Comparison of ENCODE assay signal across 18 cellular contexts in the genomic region with DNA sequence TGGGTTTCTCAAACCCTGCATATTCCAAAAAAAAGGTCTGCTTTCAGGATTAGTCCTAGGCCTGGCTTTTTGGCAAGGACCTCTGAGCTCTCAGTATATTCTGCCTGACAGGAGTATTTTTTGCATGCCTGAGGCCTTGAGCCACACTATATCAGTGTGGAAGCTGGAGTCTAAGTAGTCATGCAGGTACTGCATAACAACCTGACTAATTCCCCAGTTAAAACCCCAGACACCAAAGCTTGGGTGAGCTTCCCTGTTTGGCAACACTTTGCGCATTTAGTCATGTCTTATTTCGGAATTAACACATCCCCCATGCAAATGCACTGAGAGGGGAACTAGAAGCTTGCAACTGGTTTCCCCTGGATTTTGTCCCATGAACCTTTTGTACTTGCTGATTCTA.
A peak's percentile ranks its signal among the peaks of the same experiment; 100 is the strongest.
DNase-seq lines count a peak whose midpoint lies in the region; ATAC-seq and TF ChIP-seq lines count a peak whose summit lies in the region.
"Had no signal": no experiment of that assay in that cellular context is flagged by ENCODE, and none has a peak within 500 bp of the region (broad histone marks: within the 10 kb centered on the region; RNA-seq: fewer than 3 reads in every experiment).

No MANE protein-coding gene starts in this region.

- no peak overlapping the region for H4K8ac ChIP-seq in mesendoderm (ENCODE audit: low read depth, low read length)

- no peak overlapping the region for H3K23ac ChIP-seq in mesendoderm (ENCODE audit: low read length)

- no peak overlapping the region for H3K27ac ChIP-seq in Karpas-422 (ENCODE audit: low read length)
- no peak overlapping the region for H3K27ac ChIP-seq in mesendoderm (ENCODE audit: low read depth, low read length)
- peak overlapping the region; percentile 1 to 15 for H3K27ac ChIP-seq in uterus

- H4K5ac ChIP-seq in mesendoderm (ENCODE audit: low read length) = no peak overlapping the region

- H3K4me1 Mint-ChIP-seq in WTC11 = 0 out of 2 replicates have a peak, but pooled peaks cover under 1% of the 10 kb centered on the region
- no peaks in the 10 kb centered on the region for H3K4me1 Mint-ChIP-seq in natural killer cell treated with Interleukin-12 subunit alpha and Interleukin-12 subunit beta and Interleukin-15 and Interleukin-18, amount 100 ng/mL, for 72 hours (ENCODE audit: low read depth in 2 of 2)
- H3K4me1 Mint-ChIP-seq: GM23338 had no signal

- H3K27me3 ChIP-seq in Karpas-422 (ENCODE audit: low read length) (no peaks in the 10 kb centered on the region), mesendoderm (ENCODE audit: insufficient read depth, low read length, poor library complexity) (no peaks in the 10 kb centered on the region), uterus (no peaks in the 10 kb centered on the region)
- H3K27me3 ChIP-seq: BE2C had no signal

- no peak overlapping the region for H3K9ac ChIP-seq in Karpas-422 (ENCODE audit: low read length)
- H3K9ac ChIP-seq in mesendoderm (ENCODE audit: low read length) = no peak overlapping the region

- no peaks in the 10 kb centered on the region for H3K9me2 ChIP-seq in Karpas-422 (replicated peaks; ENCODE audit: insufficient read depth, low read length)

- H3K4ac ChIP-seq in mesendoderm (ENCODE audit: low read depth, low read length) = no peak overlapping the region

- H3K9me3 Mint-ChIP-seq in WTC11 = peaks cover 19% of the 10 kb centered on the region
- peaks cover 9% of the 10 kb centered on the region for H3K9me3 Mint-ChIP-seq in natural killer cell treated with Interleukin-12 subunit alpha and Interleukin-12 subunit beta and Interleukin-15 and Interleukin-18, amount 100 ng/mL, for 72 hours

- no peak overlapping the region for H2BK5ac ChIP-seq in mesendoderm (ENCODE audit: low read length)

- H3K4me3 Mint-ChIP-seq in WTC11 = no peak overlapping the region
- H3K4me3 Mint-ChIP-seq in natural killer cell treated with Interleukin-12 subunit alpha and Interleukin-12 subunit beta and Interleukin-15 and Interleukin-18, amount 100 ng/mL, for 72 hours = no peak overlapping the region
- H3K4me3 Mint-ChIP-seq: CD4-positive, alpha-beta T cell; GM23338 had no signal

- no peaks in the 10 kb centered on the region for H4K20me1 ChIP-seq in Karpas-422 (ENCODE audit: insufficient read depth, low read depth, low read length)

- peak; percentile 42 for DNase-seq in Karpas-422
- DNase-seq in WTC11 (ENCODE audit: low spot score) = no peak
- peak; percentile 12 for DNase-seq in mesendoderm
- no peak for DNase-seq in uterus
- no peak for DNase-seq in natural killer cell treated with Interleukin-12 subunit alpha and Interleukin-12 subunit beta and Interleukin-15 and Interleukin-18, amount 100 ng/mL, for 72 hours (ENCODE audit: low spot score)
- DNase-seq in DMS53 (lab: John Stamatoyannopoulos, UW) = no peak
- DNase-seq: BE2C; CD4-positive, alpha-beta T cell; DMS79; NCI-H1092; NCI-H146; NCI-H2081; NCI-H510A treated with DMSO at 0.1 percent for 48 hours; SHP77 had no signal

- H3K4me3 ChIP-seq in Karpas-422 (ENCODE audit: low read length) (no peak overlapping the region), mesendoderm (ENCODE audit: low read length) (no peak overlapping the region), uterus (no peak overlapping the region)
- H3K4me3 ChIP-seq: GM12878, GM23338 had no signal

- no CpG with 5 or more reads among the region's 2 CpGs for WGBS in mesendoderm (ENCODE audit: extremely low coverage, insufficient coverage, low lambda C conversion rate)

- intact Hi-C loops in uterus (cut with DNase I; ENCODE audit: low total_unique reads) = no loop called here

- CTCF ChIA-PET in WTC11 (lab: Charles Lee) = interaction anchor here (0.8 kb wide), 1 partner anchor 215 kb away, joined by 3 read pairs; no protein-coding TSS in a partner anchor

- H3K27me3 Mint-ChIP-seq in WTC11 (ENCODE audit: low read depth) = no peaks in the 10 kb centered on the region; the same call in 1 of the 2 replicates
- H3K27me3 Mint-ChIP-seq in natural killer cell treated with Interleukin-12 subunit alpha and Interleukin-12 subunit beta and Interleukin-15 and Interleukin-18, amount 100 ng/mL, for 72 hours = no peaks in the 10 kb centered on the region
- H3K27me3 Mint-ChIP-seq: CD4-positive, alpha-beta T cell had no signal

- no peaks in the 10 kb centered on the region for H3K36me3 ChIP-seq in Karpas-422 (ENCODE audit: insufficient read depth, low read length)
- H3K36me3 ChIP-seq in mesendoderm (ENCODE audit: control insufficient read depth, insufficient read depth, low read length) = no peaks in the 10 kb centered on the region
- no peaks in the 10 kb centered on the region for H3K36me3 ChIP-seq in uterus
- H3K36me3 ChIP-seq: BE2C had no signal

- POLR2A ChIA-PET in WTC11 (lab: Charles Lee) = no interaction called here

- H3K4me2 ChIP-seq in Karpas-422 (ENCODE audit: low read depth, low read length, poor library complexity, severe bottlenecking) = no peak overlapping the region
- no peak overlapping the region for H3K4me2 ChIP-seq in mesendoderm (ENCODE audit: low read length)
- H3K4me2 ChIP-seq: GM23338 had no signal

- H3K56ac ChIP-seq in mesendoderm (ENCODE audit: low read length) = no peak overlapping the region

- TF ChIP-seq POLR2A in uterus (IDR thresholded peaks at IDR 0.05) = no peak

- H2AFZ ChIP-seq in Karpas-422 (ENCODE audit: low read length) = no peak overlapping the region
- H2AFZ ChIP-seq: GM23338 had no signal

- peaks cover 14% of the 10 kb centered on the region for H3K36me3 Mint-ChIP-seq in WTC11
- H3K36me3 Mint-ChIP-seq in natural killer cell treated with Interleukin-12 subunit alpha and Interleukin-12 subunit beta and Interleukin-15 and Interleukin-18, amount 100 ng/mL, for 72 hours = no peaks in the 10 kb centered on the region

- H3K4me1 ChIP-seq in Karpas-422 (ENCODE audit: low read length) (peaks cover 6% of the 10 kb centered on the region), mesendoderm (ENCODE audit: control insufficient read depth, low read depth, low read length) (no peaks in the 10 kb centered on the region), uterus (peaks cover 0 to 3% of the 10 kb centered on the region in 2 donors)
- H3K4me1 ChIP-seq: BE2C had no signal

- H3K27ac Mint-ChIP-seq in WTC11 = no peak overlapping the region
- H3K27ac Mint-ChIP-seq in natural killer cell treated with Interleukin-12 subunit alpha and Interleukin-12 subunit beta and Interleukin-15 and Interleukin-18, amount 100 ng/mL, for 72 hours = no peak overlapping the region
- H3K27ac Mint-ChIP-seq: CD4-positive, alpha-beta T cell; GM23338 had no signal

- no peak overlapping the region for H2BK120ac ChIP-seq in mesendoderm (ENCODE audit: low read depth, low read length)

- peak; percentile 39 for ATAC-seq in WTC11
- ATAC-seq in GM18909 (IDR thresholded peaks at IDR 0.05; ENCODE audit: poor library complexity, unreplicated experiment) = no peak
- ATAC-seq in natural killer cell treated with Interleukin-12 subunit alpha and Interleukin-12 subunit beta and Interleukin-15 and Interleukin-18, amount 100 ng/mL, for 72 hours = no peak
- ATAC-seq: GM12878, GM23338, SK-N-SH treated with all-trans-retinoic acid at 6 μM for 48 hours had no signal

- no peaks in the 10 kb centered on the region for H3K79me1 ChIP-seq in mesendoderm (ENCODE audit: low read length)

- H3K9me3 ChIP-seq in Karpas-422 (ENCODE audit: low read length) (no peaks in the 10 kb centered on the region), uterus (no peaks in the 10 kb centered on the region)
- H3K9me3 ChIP-seq: BE2C had no signal

- H3K79me2 ChIP-seq in Karpas-422 (ENCODE audit: low read length) = no peaks in the 10 kb centered on the region
- no peaks in the 10 kb centered on the region for H3K79me2 ChIP-seq in mesendoderm (ENCODE audit: control insufficient read depth, insufficient read depth, low read length)

- no peak for TF ChIP-seq CTCF in WTC11 (IDR thresholded peaks at IDR 0.05)
- no peak for TF ChIP-seq CTCF in uterus (IDR thresholded peaks at IDR 0.05)

- peak overlapping the region; percentile 34 for H3K18ac ChIP-seq in mesendoderm (ENCODE audit: low read length)

- no peak overlapping the region for H2AK5ac ChIP-seq in mesendoderm (ENCODE audit: low read length)

- no peak overlapping the region for H2BK15ac ChIP-seq in mesendoderm (replicated peaks; ENCODE audit: low read depth)

TF ChIP-seq in WTC11, 78 proteins besides CTCF, POLR2A, EP300 and RAD21:
- TF ChIP-seq PRDM15 (CRISPR knock-in tag; IDR thresholded peaks at IDR 0.05) = no peak
- no peak for TF ChIP-seq NFATC4 (CRISPR knock-in tag; IDR thresholded peaks at IDR 0.05)

Comparison
In these comparisons a context has a peak if more than half of its experiments do, and no peak if none do; other contexts are left out.
1. DNase-seq: peak in Karpas-422 (single experiment) and mesendoderm (single experiment); none in WTC11 (single experiment), uterus (0 of 2), natural killer cell treated with Interleukin-12 subunit alpha and Interleukin-12 subunit beta and Interleukin-15 and Interleukin-18, amount 100 ng/mL, for 72 hours (single experiment) and DMS53 (single experiment).
2. H3K27ac ChIP-seq: peak in uterus (2 of 2); none in Karpas-422 (single experiment) and mesendoderm (single experiment).